1 cellular context compared by ENCODE assay signal in genomic region chr1:32759997-32760623, GRCh38.
TF ChIP-seq lines count a peak whose summit lies in the region.

No MANE protein-coding gene starts in this region.

TF ChIP-seq in HepG2, 621 proteins besides CTCF, POLR2A, EP300 and RAD21 (continued from another document and continues in another):
- TF ChIP-seq AKNA (CRISPR knock-in tag; IDR thresholded peaks at IDR 0.05; ENCODE audit: borderline replicate concordance) = no peak
- no peak for TF ChIP-seq ATF5 (CRISPR knock-in tag; IDR thresholded peaks at IDR 0.05; ENCODE audit: low read depth)
- no peak for TF ChIP-seq ZNF766 (CRISPR knock-in tag; IDR thresholded peaks at IDR 0.05; ENCODE audit: borderline replicate concordance)
- TF ChIP-seq U2AF1 (optimal IDR thresholded peaks at IDR 0.05; ENCODE audit: low read depth, low read length) = no peak
- TF ChIP-seq ZNF10 (CRISPR knock-in tag; IDR thresholded peaks at IDR 0.05; ENCODE audit: borderline replicate concordance, low read depth) = no peak
- TF ChIP-seq ZNF563 (CRISPR knock-in tag; IDR thresholded peaks at IDR 0.05) = no peak; the same call in 1 of the 2 replicates
- TF ChIP-seq NFE2L1 (CRISPR knock-in tag; IDR thresholded peaks at IDR 0.05; ENCODE audit: borderline replicate concordance) = no peak
- TF ChIP-seq MED13 (CRISPR knock-in tag; IDR thresholded peaks at IDR 0.05) = 0 out of 2 replicates have a peak, but pooled peaks have one; percentile 74
- TF ChIP-seq ZNF512B (CRISPR knock-in tag; IDR thresholded peaks at IDR 0.05; ENCODE audit: borderline replicate concordance) = no peak
- no peak; the same call in 1 of the 2 replicates for TF ChIP-seq SRY (CRISPR knock-in tag; IDR thresholded peaks at IDR 0.05)
- no peak for TF ChIP-seq THAP7 (CRISPR knock-in tag; IDR thresholded peaks at IDR 0.05)
- TF ChIP-seq EED (CRISPR knock-in tag; IDR thresholded peaks at IDR 0.05) = no peak
- no peak for TF ChIP-seq TEAD2 (CRISPR knock-in tag; IDR thresholded peaks at IDR 0.05)
- TF ChIP-seq ZNF83 (CRISPR knock-in tag; IDR thresholded peaks at IDR 0.05; ENCODE audit: borderline replicate concordance) = no peak
- TF ChIP-seq TARDBP (CRISPR knock-in tag; IDR thresholded peaks at IDR 0.05) = peak; percentile 72; the same call in 1 of the 2 replicates
- TF ChIP-seq ZNF614 (CRISPR knock-in tag; IDR thresholded peaks at IDR 0.05; ENCODE audit: borderline replicate concordance) = no peak
- TF ChIP-seq ZNF329 (CRISPR knock-in tag; IDR thresholded peaks at IDR 0.05; ENCODE audit: low read depth) = no peak
- no peak for TF ChIP-seq ZSCAN20 (CRISPR knock-in tag; IDR thresholded peaks at IDR 0.05; ENCODE audit: borderline replicate concordance)
- TF ChIP-seq ZNF468 (CRISPR knock-in tag; IDR thresholded peaks at IDR 0.05) = 0 out of 2 replicates have a peak, but pooled peaks have one; percentile 34
- TF ChIP-seq ZBTB20 (CRISPR knock-in tag; IDR thresholded peaks at IDR 0.05; ENCODE audit: borderline replicate concordance, low read depth) = peak; percentile 19; the same call in 1 of the 2 replicates
- no peak for TF ChIP-seq RBM39 (IDR thresholded peaks at IDR 0.05; ENCODE audit: low read depth, low read length, poor library complexity, severe bottlenecking)
- peak; percentile 38; the same call in 1 of the 2 replicates for TF ChIP-seq MXD1 (CRISPR knock-in tag; IDR thresholded peaks at IDR 0.05)
- TF ChIP-seq KDM2A (CRISPR knock-in tag; IDR thresholded peaks at IDR 0.05; ENCODE audit: borderline replicate concordance, low read depth) = peak; percentile 53; the same call in 1 of the 2 replicates
- TF ChIP-seq CEBPZ (IDR thresholded peaks at IDR 0.05; ENCODE audit: low read length) = no peak
- TF ChIP-seq ARNTL (CRISPR knock-in tag; IDR thresholded peaks at IDR 0.05) = no peak
- peak; percentile 62 for TF ChIP-seq HNF4A (CRISPR knock-in tag; IDR thresholded peaks at IDR 0.05)
- TF ChIP-seq ZNF770 (CRISPR knock-in tag; IDR thresholded peaks at IDR 0.05) = peak; percentile 87
- TF ChIP-seq HNRNPL (IDR thresholded peaks at IDR 0.05; ENCODE audit: low read depth, low read length) = peak; percentile 75; the same call in 1 of the 2 replicates
- peak; percentile 81 for TF ChIP-seq SAP130 (CRISPR knock-in tag; IDR thresholded peaks at IDR 0.05; ENCODE audit: low read depth)
- no peak for TF ChIP-seq ZSCAN22 (CRISPR knock-in tag; IDR thresholded peaks at IDR 0.05)
- no peak; the same call in 1 of the 2 replicates for TF ChIP-seq FOXO1 (CRISPR knock-in tag; IDR thresholded peaks at IDR 0.05)
- TF ChIP-seq ZNF772 (CRISPR knock-in tag; IDR thresholded peaks at IDR 0.05) = peak; percentile 92
- 0 out of 2 replicates have a peak, but pooled peaks have one; percentile 64 for TF ChIP-seq FIP1L1 (IDR thresholded peaks at IDR 0.05; ENCODE audit: borderline replicate concordance, insufficient read depth, low read depth, low read length)
- TF ChIP-seq SIX1 (CRISPR knock-in tag; IDR thresholded peaks at IDR 0.05; ENCODE audit: borderline replicate concordance) = no peak
- TF ChIP-seq ELF1 (CRISPR knock-in tag; IDR thresholded peaks at IDR 0.05) = no peak; the same call in 1 of the 2 replicates
- TF ChIP-seq MXD4 (CRISPR knock-in tag; IDR thresholded peaks at IDR 0.05) = peak; percentile 58; the same call in 1 of the 2 replicates
- TF ChIP-seq BCL6 (CRISPR knock-in tag; IDR thresholded peaks at IDR 0.05) = no peak; the same call in 1 of the 2 replicates
- TF ChIP-seq ZNF354B (CRISPR knock-in tag; IDR thresholded peaks at IDR 0.05) = no peak
- TF ChIP-seq ZNF326 (CRISPR knock-in tag; IDR thresholded peaks at IDR 0.05; ENCODE audit: borderline replicate concordance) = no peak
- peak; percentile 45; the same call in 1 of the 2 replicates for TF ChIP-seq ZSCAN21 (CRISPR knock-in tag; IDR thresholded peaks at IDR 0.05; ENCODE audit: borderline replicate concordance)
- no peak for TF ChIP-seq CAMTA2 (CRISPR knock-in tag; IDR thresholded peaks at IDR 0.05; ENCODE audit: borderline replicate concordance)
- no peak for TF ChIP-seq SMAD9 (CRISPR knock-in tag; IDR thresholded peaks at IDR 0.05)
- no peak for TF ChIP-seq ZNF20 (CRISPR knock-in tag; IDR thresholded peaks at IDR 0.05)
- no peak for TF ChIP-seq ZNF552 (CRISPR knock-in tag; IDR thresholded peaks at IDR 0.05; ENCODE audit: borderline replicate concordance)
- no peak; the same call in 1 of the 2 replicates for TF ChIP-seq ZNF460 (CRISPR knock-in tag; IDR thresholded peaks at IDR 0.05; ENCODE audit: borderline replicate concordance)
- 0 out of 2 replicates have a peak, but pooled peaks have one; percentile 11 for TF ChIP-seq MNT (IDR thresholded peaks at IDR 0.05)
- TF ChIP-seq IRF1 (CRISPR knock-in tag; IDR thresholded peaks at IDR 0.05; ENCODE audit: low read depth) = no peak
- TF ChIP-seq TBX3 (IDR thresholded peaks at IDR 0.05; ENCODE audit: borderline replicate concordance) = 0 out of 2 replicates have a peak, but pooled peaks have one; percentile 26
